ENCODE assay signal across 15 cellular contexts in the genomic region with DNA sequence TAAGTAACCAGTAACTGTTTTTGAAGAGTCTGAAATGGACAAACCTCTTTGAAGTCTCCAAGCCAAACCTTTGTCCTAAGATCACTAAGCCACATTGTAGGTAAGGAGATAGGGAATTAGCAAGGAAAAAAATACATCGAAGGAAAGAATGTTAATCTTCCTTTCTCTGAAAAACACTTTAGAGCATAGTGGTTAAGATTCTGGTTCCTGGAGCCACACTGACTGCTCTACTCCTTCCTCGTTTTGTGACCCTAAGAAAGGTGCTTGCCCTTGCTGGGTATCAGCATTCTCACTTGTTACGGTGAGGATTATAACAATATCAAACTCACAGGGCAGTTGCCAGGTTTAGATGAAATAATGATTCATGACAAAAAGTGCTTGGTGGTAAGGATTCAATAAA.
A peak's percentile ranks its signal among the peaks of the same experiment; 100 is the strongest.
DNase-seq lines count a peak whose midpoint lies in the region; ATAC-seq and TF ChIP-seq lines count a peak whose summit lies in the region.
"Had no signal": no experiment of that assay in that cellular context is flagged by ENCODE, and none has a peak within 500 bp of the region (broad histone marks: within the 10 kb centered on the region; RNA-seq: fewer than 3 reads in every experiment).

No MANE protein-coding gene starts in this region.

- H3K9me3 Mint-ChIP-seq in CD14-positive monocyte (peaks cover 0 to 2% (median 0%) of the 10 kb centered on the region in 7 donors), nephron (no peaks in the 10 kb centered on the region)
- H3K9me3 Mint-ChIP-seq: T-helper 2 cell treated with Interferon-gamma antibody and Interleukin-4, amounts not matched to agents 5 μg/mL and 100 μg/mL, for 36 hours had no signal

- H3K36me3 ChIP-seq in HEK293 (ENCODE audit: control insufficient read depth in 2 of 2, insufficient read depth in 1 of 2, low read length in 2 of 2), result no peaks in the 10 kb centered on the region
- H3K36me3 ChIP-seq: HAP-1 had no signal

- intact Hi-C loops in CD14-positive monocyte (cut with micrococcal nuclease), result no loop called here

- POLR2A ChIA-PET in HEK293 (lab: Yijun Ruan, JAX), result interaction anchor here (1.4 kb wide), 1 partner anchor 8 kb away, joined by 3 read pairs; no protein-coding TSS in a partner anchor

- H3K27me3 Mint-ChIP-seq in CD14-positive monocyte (ENCODE audit: low read depth in 3 of 3), result peaks cover 0 to 3% (median 0%) of the 10 kb centered on the region in 3 donors
- H3K27me3 Mint-ChIP-seq in nephron (ENCODE audit: low read depth), result no peaks in the 10 kb centered on the region

- CTCF ChIA-PET in HEK293 (lab: Yijun Ruan, JAX), result interaction anchor here (0.6 to 1.3 kb wide), 4 partner anchors 11 to 140 kb away, joined by 3 to 7 read pairs (median 4); no protein-coding TSS in a partner anchor

- H3K4me3 Mint-ChIP-seq in CD14-positive monocyte (no peak overlapping the region), nephron (no peak overlapping the region)
- H3K4me3 Mint-ChIP-seq: T-helper 2 cell treated with Interferon-gamma antibody and Interleukin-4, amounts not matched to agents 5 μg/mL and 100 μg/mL, for 36 hours had no signal

- no peaks in the 10 kb centered on the region; the same call in 1 of the 2 replicates for H3K4me1 ChIP-seq in HEK293 (ENCODE audit: control insufficient read depth, insufficient read depth, low read length)

- TF ChIP-seq CTCF in CD14-positive monocyte (IDR thresholded peaks at IDR 0.05), result no peak
- TF ChIP-seq CTCF in HEK293 (tag by site-specific recombination; IDR thresholded peaks at IDR 0.05), result no peak
- no peak for TF ChIP-seq CTCF in nephron (IDR thresholded peaks at IDR 0.05; ENCODE audit: unreplicated experiment in 3 of 3)

- H3K27ac ChIP-seq in HEK293 (ENCODE audit: extremely low read depth, low read depth, low read length), result no peak overlapping the region
- peak overlapping the region; percentile 88 for H3K27ac ChIP-seq in caudate nucleus (ENCODE audit: low read depth, low read length)

- H3K4me1 Mint-ChIP-seq in CD14-positive monocyte (peaks cover 54% of the 10 kb centered on the region), nephron (peaks cover 28% of the 10 kb centered on the region)

- no peak for DNase-seq in CD14-positive monocyte (ENCODE audit: low spot score)
- no peak for DNase-seq in caudate nucleus (lab: John Stamatoyannopoulos, UW)
- DNase-seq in effector CD4-positive, alpha-beta T cell, result no peak
- no peak for DNase-seq in AG08395 (ENCODE audit: low spot score)
- DNase-seq: activated CD4-positive, alpha-beta T cell treated with anti-CD3 and anti-CD28 coated beads for 4 hours; amniotic stem cell; DMS53; NCI-H1105; stimulated activated CD4-positive, alpha-beta T cell treated with anti-CD3 and anti-CD28 coated beads, Interleukin-4, amount 100 ng/mL, for 24 hours had no signal

- peak overlapping the region; percentile 5 to 92 (median 86) for H3K27ac Mint-ChIP-seq in CD14-positive monocyte
- H3K27ac Mint-ChIP-seq in nephron, result peak overlapping the region in 2 of 3 experiments; percentile 48 to 88
- H3K27ac Mint-ChIP-seq: T-helper 2 cell treated with Interferon-gamma antibody and Interleukin-4, amounts not matched to agents 5 μg/mL and 100 μg/mL, for 36 hours had no signal

- H3K36me3 Mint-ChIP-seq in CD14-positive monocyte (peaks cover 0 to 11% of the 10 kb centered on the region in 2 donors), nephron (ENCODE audit: low read depth) (no peaks in the 10 kb centered on the region)

- no peaks in the 10 kb centered on the region for H3K9me3 ChIP-seq in HEK293 (ENCODE audit: control insufficient read depth, insufficient read depth, low read depth, low read length)
- H3K9me3 ChIP-seq: HAP-1 had no signal

- ATAC-seq in GM21717 (IDR thresholded peaks at IDR 0.05; ENCODE audit: unreplicated experiment) (no peak), GM18517 (IDR thresholded peaks at IDR 0.05; ENCODE audit: unreplicated experiment) (no peak)

- H3K4me3 ChIP-seq in HEK293 (ENCODE audit: low read depth, low read length), result no peak overlapping the region
- H3K4me3 ChIP-seq: HAP-1 had no signal

TF ChIP-seq in HEK293, 187 proteins besides CTCF, POLR2A, EP300 and RAD21:
- 0 out of 2 replicates have a peak, but pooled peaks have one; percentile 36 for TF ChIP-seq ZBTB20 (tag by site-specific recombination; IDR thresholded peaks at IDR 0.05)
- TF ChIP-seq ZNF544 (tag by site-specific recombination; IDR thresholded peaks at IDR 0.05), result no peak
- TF ChIP-seq ZNF654 (tag by site-specific recombination; IDR thresholded peaks at IDR 0.05; ENCODE audit: low read depth), result no peak
TF ChIP-seq in HEK293: peak in this region for 1.
